In the genomic region with DNA sequence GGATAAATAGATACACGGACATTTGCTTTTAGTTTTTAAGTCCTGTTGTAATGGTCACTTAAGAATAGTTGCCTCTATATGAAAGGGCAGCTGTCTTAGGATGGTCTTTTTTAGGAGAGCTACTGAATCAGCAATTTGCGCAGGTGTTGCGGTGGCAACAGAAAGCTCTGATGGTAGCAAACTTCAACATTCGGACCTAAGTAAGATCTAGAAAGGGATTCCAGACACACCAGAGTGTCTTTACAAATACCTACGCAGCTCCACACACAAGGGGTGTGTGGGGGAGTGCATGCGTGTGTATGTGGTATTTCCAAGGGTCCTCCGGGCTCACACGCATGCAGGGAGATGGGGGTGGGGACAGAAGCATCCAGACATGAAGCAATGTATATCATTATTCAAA, we compare ENCODE assay signal across 15 cellular contexts.
"Had no signal": no experiment of that assay in that cellular context is flagged by ENCODE, and none has a peak within 500 bp of the region (broad histone marks: within the 10 kb centered on the region; RNA-seq: fewer than 3 reads in every experiment).

No MANE protein-coding gene starts in this region.

- DNase-seq: IMR-90, NCI-H1092, NCI-H1105 treated with DMSO at 0.1 percent for 48 hours, NCI-H1417 treated with DMSO at 0.1 percent for 48 hours, NCI-H146, NCI-H1930, NCI-H2081, NCI-H2107, NCI-H2227 treated with DMSO at 0.1 percent for 48 hours, NCI-H526 treated with DMSO at 0.1 percent for 48 hours, NCI-H748 treated with DMSO at 0.1 percent for 48 hours, SHP77 had no signal

- H3K27ac ChIP-seq: RWPE1 had no signal

- ATAC-seq: HepG2, SK-N-SH treated with all-trans-retinoic acid at 6 μM for 48 hours had no signal
